ENCODE assay signal across 31 cellular contexts in genomic region chr11:111461460-111462240, GRCh38. TPM values are rescaled to one million over a fixed set of nuclear protein-coding genes. Genes with fewer than 3 reads are reported as not detected.
"Had no signal": no experiment of that assay in that cellular context is flagged by ENCODE, and none has a peak within 500 bp of the region (broad histone marks: within the 10 kb centered on the region; RNA-seq: fewer than 3 reads in every experiment).

No MANE protein-coding gene starts in this region.

- H3K4me1 ChIP-seq: adrenal gland, ascending aorta, esophagus squamous epithelium, gastrocnemius medialis, prostate gland, suprapubic skin, tibial artery had no signal

- FAIRE-seq: keratinocyte, small intestine had no signal

- H3K4me3 ChIP-seq: adrenal gland, ascending aorta, esophagus squamous epithelium, gastrocnemius medialis, ovary, prostate gland, sigmoid colon, suprapubic skin, tibial artery had no signal

- H3K27me3 ChIP-seq: adrenal gland, ascending aorta, ovary, sigmoid colon had no signal

- H3K27ac ChIP-seq: adrenal gland, ascending aorta, esophagus squamous epithelium, gastrocnemius medialis, ovary, prostate gland, sigmoid colon, suprapubic skin, tibial artery, VCaP had no signal

- H3K36me3 ChIP-seq: adrenal gland, ascending aorta, esophagus squamous epithelium, gastrocnemius medialis, ovary, prostate gland, sigmoid colon, suprapubic skin, tibial artery had no signal

- H3K9me3 ChIP-seq: adrenal gland, ascending aorta, esophagus squamous epithelium, gastrocnemius medialis, ovary, prostate gland, sigmoid colon, suprapubic skin, tibial artery had no signal

- DNase-seq: activated CD4-positive, alpha-beta memory T cell treated with anti-CD3 and anti-CD28 coated beads for 36 hours; activated CD4-positive, alpha-beta T cell treated with anti-CD3 and anti-CD28 coated beads for 48 hours; activated CD8-positive, alpha-beta memory T cell treated with anti-CD3 and anti-CD28 coated beads, Interleukin-2, amount 50 U/mL, for 4 hours; activated effector memory CD4-positive, alpha-beta T cell treated with anti-CD3 and anti-CD28 coated beads, Interleukin-2, amount 50 U/mL, for 16 hours; activated naive CD4-positive, alpha-beta T cell treated with anti-CD3 and anti-CD28 coated beads for 36 hours; activated naive CD8-positive, alpha-beta T cell treated with anti-CD3 and anti-CD28 coated beads for 36 hours; activated T-cell treated with anti-CD3 and anti-CD28 coated beads, Interleukin-2, amount 50 U/mL, for 1 hour; esophagus squamous epithelium; gastrocnemius medialis; glutamatergic neuron; left cardiac atrium; mammary epithelial cell; ovary; sigmoid colon; small intestine; stimulated activated naive CD4-positive, alpha-beta T cell; tibial artery had no signal

RNA-seq across cellular contexts. Expression of gene BTG4, which starts 50.5 kb away (rescaled TPM):
- total RNA-seq: activated CD4-positive, alpha-beta memory T cell treated with anti-CD3 and anti-CD28 coated beads for 36 hours; activated CD8-positive, alpha-beta memory T cell treated with anti-CD3 and anti-CD28 coated beads for 36 hours; activated naive CD4-positive, alpha-beta T cell treated with anti-CD3 and anti-CD28 coated beads for 36 hours; activated T-helper 1 cell treated with anti-CD3 and anti-CD28 coated beads, Interleukin-12 subunit alpha, Interleukin-12 subunit beta, Interleukin-2, Interleukin-4 antibody, amounts not matched to agents 30 ng/mL and 10 ng/mL and 1 ng/mL, durations not matched to agents 14 hours and 24 hours and 36 hours; adrenal gland; ascending aorta; cardiac septum; chondrocyte; esophagus squamous epithelium; gastrocnemius medialis; left cardiac atrium; liver; mammary epithelial cell; mucosa of gallbladder; sigmoid colon; suprapubic skin; T-helper 1 cell treated with Interleukin-12 subunit alpha and Interleukin-12 subunit beta and Interleukin-4 antibody, amounts not matched to agents 30 ng/mL and 1 ng/mL, for 36 hours; urinary bladder had no signal

RNA-seq across cellular contexts. Expression of gene HOATZ, which starts 52.9 kb away (rescaled TPM):
- total RNA-seq: activated CD4-positive, alpha-beta memory T cell treated with anti-CD3 and anti-CD28 coated beads for 36 hours; activated CD8-positive, alpha-beta memory T cell treated with anti-CD3 and anti-CD28 coated beads for 36 hours; activated naive CD4-positive, alpha-beta T cell treated with anti-CD3 and anti-CD28 coated beads for 36 hours; activated naive CD8-positive, alpha-beta T cell treated with anti-CD3 and anti-CD28 coated beads for 36 hours; activated T-helper 1 cell treated with anti-CD3 and anti-CD28 coated beads, Interleukin-12 subunit alpha, Interleukin-12 subunit beta, Interleukin-2, Interleukin-4 antibody, amounts not matched to agents 30 ng/mL and 10 ng/mL and 1 ng/mL, durations not matched to agents 14 hours and 24 hours and 36 hours; adrenal gland; ascending aorta; cardiac septum; chondrocyte; esophagus squamous epithelium; gastrocnemius medialis; left cardiac atrium; liver; mammary epithelial cell; mucosa of gallbladder; sigmoid colon; suprapubic skin; T-helper 1 cell treated with Interleukin-12 subunit alpha and Interleukin-12 subunit beta and Interleukin-4 antibody, amounts not matched to agents 30 ng/mL and 1 ng/mL, for 36 hours; urinary bladder had no signal
